8 cellular contexts compared by ENCODE assay signal in the genomic region with DNA sequence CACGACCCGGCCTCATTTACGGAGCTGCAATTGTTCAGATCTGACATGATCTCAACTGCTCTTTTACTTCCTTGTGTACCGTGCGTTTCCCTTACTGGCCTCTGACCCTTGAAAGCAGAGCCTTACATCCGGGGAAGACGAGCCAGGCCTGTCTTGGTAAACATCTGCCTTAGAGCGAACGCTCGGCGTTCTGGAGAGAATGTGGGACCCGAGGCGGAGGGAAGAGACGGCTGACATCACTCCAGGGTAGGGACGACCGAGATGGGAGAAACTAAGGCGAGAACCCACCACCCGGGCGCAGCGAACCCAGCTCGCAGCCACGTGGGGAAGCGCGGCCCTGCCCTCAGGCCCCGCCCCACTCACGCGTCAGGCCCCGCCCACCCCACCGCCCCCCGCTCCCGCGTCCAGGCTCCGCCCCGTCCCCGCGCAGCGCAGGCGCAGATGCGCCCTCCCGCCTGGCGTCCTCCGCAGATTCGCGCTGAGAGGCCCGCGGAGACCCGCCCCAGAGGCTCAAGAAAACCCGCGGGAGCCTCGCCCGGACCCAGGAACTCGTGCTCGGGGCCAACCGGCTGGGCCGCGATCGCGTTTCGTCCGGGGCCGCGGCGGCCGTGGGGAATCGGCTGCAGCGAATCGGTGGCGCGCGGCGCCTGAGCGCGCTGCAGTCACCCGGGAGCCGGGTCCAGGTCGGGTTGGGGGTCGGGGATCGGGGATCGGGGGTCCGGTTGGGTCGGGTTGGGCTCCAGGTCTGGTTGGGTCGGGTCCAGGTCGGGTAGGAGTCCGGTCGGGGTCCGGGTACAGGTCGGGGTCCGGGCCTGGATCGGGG. TPM values are rescaled to one million over a fixed set of nuclear protein-coding genes. Genes with fewer than 3 reads are reported as not detected.
DNase-seq lines count a peak whose midpoint lies in the region; ATAC-seq and TF ChIP-seq lines count a peak whose summit lies in the region.

A gene (plus strand): TSS at position 438 of the 823 bp plus-strand sequence. CDS start 922 bp downstream, outside the sequence.

- H3K36me3 ChIP-seq in HUES64 (ENCODE audit: insufficient read depth, low read length) (peaks cover 35% of the 10 kb centered on the region), RWPE2 (ENCODE audit: low read depth) (peaks cover 29% of the 10 kb centered on the region)

- H3K27me3 ChIP-seq in HUES64 (ENCODE audit: insufficient read depth, low read length) (0 out of 2 replicates have a peak, but pooled peaks cover 2% of the 10 kb centered on the region), RWPE2 (ENCODE audit: insufficient read depth, poor library complexity, severe bottlenecking) (no peaks in the 10 kb centered on the region)

- H3K27ac ChIP-seq in C4-2B (peak within 1 kb of the TSS; percentile 87), HUES64 (ENCODE audit: low read depth, low read length) (peak within 1 kb of the TSS; percentile 87), RWPE2 (ENCODE audit: poor library complexity, severe bottlenecking) (peak within 1 kb of the TSS; percentile 33)

- peak; percentile 71 for DNase-seq in RWPE2 (ENCODE audit: low spot score)
- DNase-seq in activated T-helper 9 cell treated with anti-CD3 and anti-CD28 coated beads, Interleukin-2, amount 50 U/mL, for 16 hours (ENCODE audit: low read depth): peak; percentile 83
- DNase-seq in fibroblast of peridontal ligament (ENCODE audit: extremely low read depth): peak; percentile 69
- peak; percentile 86 for DNase-seq in natural killer cell
- DNase-seq in stimulated activated naive B cell treated with anti-CD40 and anti-IgM and Interleukin-4, amounts not matched to agents 10 μg/mL and 1 μg/mL and 100 μg/mL, for 72 hours: peak; percentile 78

- 1% methylated on average over 88 of the region's 89 CpGs for WGBS in HUES64

- no peaks in the 10 kb centered on the region for H3K9me3 Mint-ChIP-seq in natural killer cell
- H3K9me3 Mint-ChIP-seq in stimulated activated naive B cell treated with anti-CD40 and anti-IgM and Interleukin-4, amounts not matched to agents 10 μg/mL and 1 μg/mL and 100 μg/mL, for 72 hours: no peaks in the 10 kb centered on the region

- H3K4me3 ChIP-seq in HUES64 (ENCODE audit: low read length): peak within 1 kb of the TSS; percentile 78
- H3K4me3 ChIP-seq in RWPE2 (ENCODE audit: severe bottlenecking): peak within 1 kb of the TSS; percentile 63

- H3K4me1 ChIP-seq in HUES64 (ENCODE audit: insufficient read depth, low read length): no peaks in the 10 kb centered on the region
- peaks cover 5% of the 10 kb centered on the region for H3K4me1 ChIP-seq in RWPE2 (ENCODE audit: insufficient read depth, poor library complexity, severe bottlenecking)

- intact Hi-C loops in natural killer cell (cut with micrococcal nuclease): loop anchor here (1.0 kb wide), 1 partner anchor 18 kb away; a partner anchor contains a TSS

- H3K4me3 Mint-ChIP-seq in natural killer cell: peak within 1 kb of the TSS; percentile 90
- peak within 1 kb of the TSS; percentile 95 to 99 for H3K4me3 Mint-ChIP-seq in stimulated activated naive B cell treated with anti-CD40 and anti-IgM and Interleukin-4, amounts not matched to agents 10 μg/mL and 1 μg/mL and 100 μg/mL, for 72 hours

- H3K27me3 Mint-ChIP-seq in natural killer cell (ENCODE audit: low read depth in 2 of 2): peaks cover 0 to 2% of the 10 kb centered on the region in 2 donors
- H3K27me3 Mint-ChIP-seq in stimulated activated naive B cell treated with anti-CD40 and anti-IgM and Interleukin-4, amounts not matched to agents 10 μg/mL and 1 μg/mL and 100 μg/mL, for 72 hours: no peaks in the 10 kb centered on the region

- peaks cover 9 to 16% of the 10 kb centered on the region in 2 donors for H3K4me1 Mint-ChIP-seq in natural killer cell
- H3K4me1 Mint-ChIP-seq in stimulated activated naive B cell treated with anti-CD40 and anti-IgM and Interleukin-4, amounts not matched to agents 10 μg/mL and 1 μg/mL and 100 μg/mL, for 72 hours: peaks cover 12 to 21% of the 10 kb centered on the region in 2 donors

- TF ChIP-seq CTCF in C4-2B (conservative IDR thresholded peaks at IDR 0.05) (no peak), RWPE2 (IDR thresholded peaks at IDR 0.05; ENCODE audit: poor library complexity, severe bottlenecking) (no peak), natural killer cell (IDR thresholded peaks at IDR 0.05) (no peak)

- peak; percentile 75 for ATAC-seq in GM19372 (IDR thresholded peaks at IDR 0.05; ENCODE audit: low read depth, unreplicated experiment)
- peak; percentile 65 for ATAC-seq in RWPE2 (ENCODE audit: low read depth)
- ATAC-seq in natural killer cell: peak; percentile 93 to 95 (median 95)
- ATAC-seq in stimulated activated naive B cell treated with anti-CD40 and anti-IgM and Interleukin-4, amounts not matched to agents 10 μg/mL and 1 μg/mL and 100 μg/mL, for 72 hours (replicated peaks): peak; percentile 89

- H3K9me3 ChIP-seq in HUES64 (ENCODE audit: insufficient read depth, low read depth, low read length) (no peaks in the 10 kb centered on the region), RWPE2 (ENCODE audit: severe bottlenecking) (no peaks in the 10 kb centered on the region)

- H3K36me3 Mint-ChIP-seq in natural killer cell: no peaks in the 10 kb centered on the region
- H3K36me3 Mint-ChIP-seq in stimulated activated naive B cell treated with anti-CD40 and anti-IgM and Interleukin-4, amounts not matched to agents 10 μg/mL and 1 μg/mL and 100 μg/mL, for 72 hours: peaks cover 12 to 18% of the 10 kb centered on the region in 2 donors

- H3K27ac Mint-ChIP-seq in natural killer cell: peak within 1 kb of the TSS; percentile 92 to 94
- H3K27ac Mint-ChIP-seq in stimulated activated naive B cell treated with anti-CD40 and anti-IgM and Interleukin-4, amounts not matched to agents 10 μg/mL and 1 μg/mL and 100 μg/mL, for 72 hours: peak within 1 kb of the TSS; percentile 100

- peak within 1 kb of the TSS; percentile 92 for H3K9ac ChIP-seq in HUES64 (ENCODE audit: low read depth, low read length)

RNA-seq across cellular contexts. Expression of the gene that starts here (rescaled TPM):
- 49.8 TPM for polyA plus RNA-seq in HUES64 (2013, experiment 1 of 2)
- polyA plus RNA-seq in HUES64 (2013, experiment 2 of 2): 34.4 TPM
- 10 to 100 TPM; 45.5 to 50.0 (median 46.5) TPM for total RNA-seq in natural killer cell

Comparison
In these comparisons a context has a peak if more than half of its experiments do, and no peak if none do; other contexts are left out.
1. Peak in every context shown above with its lines: DNase-seq, ATAC-seq, H3K4me3 ChIP-seq and H3K27ac ChIP-seq.
2. H3K27ac ChIP-seq: peak in every context shown above with its lines; median percentile 87 in C4-2B; 87 in HUES64; 33 in RWPE2.